1 cellular context compared by ENCODE assay signal in the genomic region with DNA sequence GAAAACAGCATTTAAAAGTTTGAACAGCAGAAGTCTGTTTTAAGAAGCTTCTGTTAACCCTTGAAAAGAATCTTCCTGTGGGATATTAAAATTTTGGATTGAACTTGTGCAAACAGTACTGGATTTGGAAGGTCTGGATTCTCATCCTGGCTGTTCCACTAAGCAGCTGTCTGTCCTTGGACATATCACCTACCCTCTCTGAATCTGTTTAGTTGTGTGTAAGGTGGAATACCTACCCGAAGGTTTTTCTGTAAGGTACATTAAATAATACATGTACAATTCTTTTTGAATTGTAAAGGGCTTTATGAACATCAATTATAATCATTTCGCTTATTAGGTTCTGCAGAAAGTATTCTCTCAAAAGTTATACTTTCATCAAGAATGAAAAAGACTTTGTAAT.
TF ChIP-seq lines count a peak whose summit lies in the region.

No MANE protein-coding gene starts in this region.

TF ChIP-seq in HepG2, 621 proteins besides CTCF, POLR2A, EP300 and RAD21:
- TF ChIP-seq BRCA1 (CRISPR knock-in tag; IDR thresholded peaks at IDR 0.05) = no peak
- no peak for TF ChIP-seq MLX (CRISPR knock-in tag; IDR thresholded peaks at IDR 0.05)
- 0 out of 2 replicates have a peak, but pooled peaks have one; percentile 1 for TF ChIP-seq RBFOX2 (IDR thresholded peaks at IDR 0.05; ENCODE audit: low read depth, low read length)
- no peak for TF ChIP-seq TOE1 (CRISPR knock-in tag; IDR thresholded peaks at IDR 0.05)
- TF ChIP-seq ZNF556 (CRISPR knock-in tag; IDR thresholded peaks at IDR 0.05; ENCODE audit: borderline replicate concordance) = no peak
- no peak for TF ChIP-seq ZNF564 (CRISPR knock-in tag; IDR thresholded peaks at IDR 0.05)
- TF ChIP-seq, protein P1, sequence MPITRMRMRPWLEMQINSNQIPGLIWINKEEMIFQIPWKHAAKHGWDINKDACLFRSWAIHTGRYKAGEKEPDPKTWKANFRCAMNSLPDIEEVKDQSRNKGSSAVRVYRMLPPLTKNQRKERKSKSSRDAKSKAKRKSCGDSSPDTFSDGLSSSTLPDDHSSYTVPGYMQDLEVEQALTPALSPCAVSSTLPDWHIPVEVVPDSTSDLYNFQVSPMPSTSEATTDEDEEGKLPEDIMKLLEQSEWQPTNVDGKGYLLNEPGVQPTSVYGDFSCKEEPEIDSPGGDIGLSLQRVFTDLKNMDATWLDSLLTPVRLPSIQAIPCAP (CRISPR knock-in tag; IDR thresholded peaks at IDR 0.05; ENCODE audit: low read depth) = no peak
- TF ChIP-seq ZNF569 (CRISPR knock-in tag; IDR thresholded peaks at IDR 0.05; ENCODE audit: borderline replicate concordance) = no peak
